Comparison of ENCODE assay signal across 21 cellular contexts in genomic region chrX:155876704-155877103, GRCh38. TPM values are rescaled to one million over a fixed set of nuclear protein-coding genes. Genes with fewer than 3 reads are reported as not detected.
DNase-seq lines count a peak whose midpoint lies in the region; TF ChIP-seq lines count a peak whose summit lies in the region.
"Had no signal": no experiment of that assay in that cellular context is flagged by ENCODE, and none has a peak within 500 bp of the region (broad histone marks: within the 10 kb centered on the region; RNA-seq: fewer than 3 reads in every experiment).

No MANE protein-coding gene starts in this region.

- H3K9me3 ChIP-seq in OCI-LY3 (ENCODE audit: insufficient read depth, low read length) (no peaks in the 10 kb centered on the region), HAP-1 (no peaks in the 10 kb centered on the region)
- H3K9me3 ChIP-seq: MG63 had no signal

- in situ Hi-C loops in HAP-1 (cut with MboI; ENCODE audit: low sequenced_read_pairs) = no loop called here

- H3K4me1 Mint-ChIP-seq in dendritic cell treated with granulocyte-macrophage colony-stimulating factor and Interleukin-4, amounts not matched to agents 40 ng/mL and 50 ng/mL, for 4 days (ENCODE audit: low read depth) = peaks cover 13% of the 10 kb centered on the region
- peaks cover 11% of the 10 kb centered on the region in 2 donors for H3K4me1 Mint-ChIP-seq in immature natural killer cell
- H3K4me1 Mint-ChIP-seq: neural progenitor cell had no signal

- H3K4me2 ChIP-seq in OCI-LY3 (ENCODE audit: low read length) = peak overlapping the region; percentile 80
- H3K4me2 ChIP-seq: neural progenitor cell had no signal

- H4K20me1 ChIP-seq in OCI-LY3 (ENCODE audit: insufficient read depth, low read length) = peaks cover 1% of the 10 kb centered on the region; the same call in 1 of the 2 replicates

- peak overlapping the region; percentile 77 for H3K27ac ChIP-seq in OCI-LY3 (ENCODE audit: low read length)
- H3K27ac ChIP-seq: dorsolateral prefrontal cortex, neural progenitor cell had no signal

- H3K9ac ChIP-seq in OCI-LY3 (ENCODE audit: low read length) = peak overlapping the region; percentile 37; the same call in 1 of the 2 replicates
- H3K9ac ChIP-seq: neural progenitor cell had no signal

- no peaks in the 10 kb centered on the region for H3K36me3 ChIP-seq in GM06990 (ENCODE audit: control insufficient read depth, insufficient read depth, low read length)
- H3K36me3 ChIP-seq in OCI-LY3 (replicated peaks; ENCODE audit: low read depth, low read length) = no peaks in the 10 kb centered on the region
- H3K36me3 ChIP-seq in HAP-1 (replicated peaks) = no peaks in the 10 kb centered on the region
- H3K36me3 ChIP-seq: MG63, neural progenitor cell had no signal

- H3K79me2 ChIP-seq in OCI-LY3 (ENCODE audit: low read length) = peaks cover 5% of the 10 kb centered on the region

- DNase-seq in GM06990 (ENCODE audit: extremely low read depth, insufficient read length) (peak; percentile 18), GM20000 (ENCODE audit: low spot score) (peak; percentile 30), HAP-1 (ENCODE audit: low spot score in 2 of 2) (no peak), DMS114 treated with DMSO at 0.1 percent for 48 hours (lab: John Stamatoyannopoulos, UW; ENCODE audit: unreplicated experiment) (no peak), OCI-M2 (lab: John Stamatoyannopoulos, UW; ENCODE audit: unreplicated experiment) (no peak), immature natural killer cell (no peak)
- DNase-seq: activated effector memory CD4-positive, alpha-beta T cell treated with anti-CD3 and anti-CD28 coated beads, Interleukin-2, amount 50 U/mL, for 16 hours; activated naive CD8-positive, alpha-beta T cell treated with anti-CD3 and anti-CD28 coated beads, Interleukin-2, amount 50 U/mL, for 24 hours; CD4-positive, CD25-positive, alpha-beta regulatory T cell; dorsolateral prefrontal cortex; kidney glomerular epithelial cell; MG63; NCI-H510A; NK-92 treated with Interleukin-12 subunit alpha and Interleukin-12 subunit beta, amount 100 ng/mL, for 24 hours; right cardiac atrium; stimulated activated CD4-positive, alpha-beta T cell treated with anti-CD3 and anti-CD28 coated beads, Interleukin-4, amount 100 ng/mL, for 1 hour; stimulated activated naive CD8-positive, alpha-beta T cell treated with anti-CD3 and anti-CD28 coated beads, Interleukin-15, Interleukin-2, amounts not matched to agents 100 U/mL and 50 U/mL, for 24 hours had no signal

- H3K27ac Mint-ChIP-seq in dendritic cell treated with granulocyte-macrophage colony-stimulating factor and Interleukin-4, amounts not matched to agents 40 ng/mL and 50 ng/mL, for 4 days = peak overlapping the region; percentile 19
- H3K27ac Mint-ChIP-seq in immature natural killer cell = no peak overlapping the region
- H3K27ac Mint-ChIP-seq: activated naive CD8-positive, alpha-beta T cell treated with anti-CD3 and anti-CD28 coated beads, Interleukin-2, amount 50 U/mL, for 24 hours; CD4-positive, CD25-positive, alpha-beta regulatory T cell; neural progenitor cell had no signal

- H3K4me1 ChIP-seq in OCI-LY3 (ENCODE audit: low read length) (peaks cover 18% of the 10 kb centered on the region), HAP-1 (peaks cover 17% of the 10 kb centered on the region)
- H3K4me1 ChIP-seq: neural progenitor cell had no signal

- no peak overlapping the region for H3K4me3 ChIP-seq in GM06990 (replicated peaks; ENCODE audit: low read depth, low read length)
- peak overlapping the region; percentile 53 for H3K4me3 ChIP-seq in OCI-LY3 (ENCODE audit: low read length)
- no peak overlapping the region for H3K4me3 ChIP-seq in HAP-1
- H3K4me3 ChIP-seq: dorsolateral prefrontal cortex, lung, MG63, neural progenitor cell had no signal

- intact Hi-C loops in dendritic cell treated with granulocyte-macrophage colony-stimulating factor and Interleukin-4, amounts not matched to agents 40 ng/mL and 50 ng/mL, for 4 days (cut with micrococcal nuclease) = no loop called here

- H2AFZ ChIP-seq in OCI-LY3 (ENCODE audit: low read depth, low read length) = no peak overlapping the region; the same call in 1 of the 2 replicates
- H2AFZ ChIP-seq: neural progenitor cell had no signal

- peaks cover 8% of the 10 kb centered on the region for H3K27me3 Mint-ChIP-seq in dendritic cell treated with granulocyte-macrophage colony-stimulating factor and Interleukin-4, amounts not matched to agents 40 ng/mL and 50 ng/mL, for 4 days
- peaks cover 3 to 9% (median 4%) of the 10 kb centered on the region in 3 donors for H3K27me3 Mint-ChIP-seq in immature natural killer cell (ENCODE audit: low read depth in 3 of 3)

- TF ChIP-seq CTCF in GM06990 (IDR thresholded peaks at IDR 0.05; ENCODE audit: insufficient read depth, low read length, poor library complexity, severe bottlenecking) (no peak), GM20000 (IDR thresholded peaks at IDR 0.05; ENCODE audit: extremely low read depth, missing control alignments) (no peak), OCI-LY3 (IDR thresholded peaks at IDR 0.05; ENCODE audit: low read depth, low read length) (no peak)

- H3K4me3 Mint-ChIP-seq in dendritic cell treated with granulocyte-macrophage colony-stimulating factor and Interleukin-4, amounts not matched to agents 40 ng/mL and 50 ng/mL, for 4 days = no peak overlapping the region
- no peak overlapping the region for H3K4me3 Mint-ChIP-seq in immature natural killer cell
- H3K4me3 Mint-ChIP-seq: activated naive CD8-positive, alpha-beta T cell treated with anti-CD3 and anti-CD28 coated beads, Interleukin-2, amount 50 U/mL, for 24 hours; CD4-positive, CD25-positive, alpha-beta regulatory T cell; neural progenitor cell had no signal

- peaks cover 27% of the 10 kb centered on the region for H3K9me3 Mint-ChIP-seq in dendritic cell treated with granulocyte-macrophage colony-stimulating factor and Interleukin-4, amounts not matched to agents 40 ng/mL and 50 ng/mL, for 4 days
- peaks cover 0 to 3% (median 0%) of the 10 kb centered on the region in 6 donors for H3K9me3 Mint-ChIP-seq in immature natural killer cell
- H3K9me3 Mint-ChIP-seq: activated naive CD8-positive, alpha-beta T cell treated with anti-CD3 and anti-CD28 coated beads, Interleukin-2, amount 50 U/mL, for 24 hours; neural progenitor cell had no signal

- H3K36me3 Mint-ChIP-seq in dendritic cell treated with granulocyte-macrophage colony-stimulating factor and Interleukin-4, amounts not matched to agents 40 ng/mL and 50 ng/mL, for 4 days (ENCODE audit: low read depth) = peaks cover 7% of the 10 kb centered on the region
- H3K36me3 Mint-ChIP-seq in immature natural killer cell = no peaks in the 10 kb centered on the region
- H3K36me3 Mint-ChIP-seq: CD4-positive, CD25-positive, alpha-beta regulatory T cell; neural progenitor cell had no signal

- no peaks in the 10 kb centered on the region for H3K27me3 ChIP-seq in GM06990 (replicated peaks; ENCODE audit: control insufficient read depth, insufficient read depth, low read length)
- no peaks in the 10 kb centered on the region for H3K27me3 ChIP-seq in OCI-LY3 (ENCODE audit: low read depth, low read length)
- H3K27me3 ChIP-seq in HAP-1 (ENCODE audit: low read depth) = no peaks in the 10 kb centered on the region
- H3K27me3 ChIP-seq: MG63 had no signal

RNA-seq across cellular contexts. Expression of gene VAMP7, which starts 4.4 kb away (rescaled TPM):
- polyA plus RNA-seq in immature natural killer cell = 100 to 1,000 TPM in 1 of 3 donors, 10 to 100 TPM in 2; 66.5 to 111 (median 75.3) TPM

Comparison
In these comparisons a context has a peak if more than half of its experiments do, and no peak if none do; other contexts are left out.
1. DNase-seq: peak in GM06990 (single experiment) and GM20000 (single experiment); none in HAP-1 (0 of 2), DMS114 treated with DMSO at 0.1 percent for 48 hours (single experiment), OCI-M2 (single experiment) and immature natural killer cell (0 of 3).